In genomic region chr11:76495017-76495416, GRCh38 we compare ENCODE assay signal across 24 cellular contexts. TPM values are rescaled to one million over a fixed set of nuclear protein-coding genes. Genes with fewer than 3 reads are reported as not detected.
DNase-seq lines count a peak whose midpoint lies in the region; ATAC-seq and TF ChIP-seq lines count a peak whose summit lies in the region.
"Had no signal": no experiment of that assay in that cellular context is flagged by ENCODE, and none has a peak within 500 bp of the region (broad histone marks: within the 10 kb centered on the region; RNA-seq: fewer than 3 reads in every experiment).

No MANE protein-coding gene starts in this region.

- peak overlapping the region; percentile 32 for H3K27ac ChIP-seq in CD8-positive, alpha-beta T cell (ENCODE audit: low read depth, low read length)
- H3K27ac ChIP-seq: 22Rv1, C4-2B, RWPE1 had no signal

- no peak overlapping the region for H3K4me3 ChIP-seq in CD8-positive, alpha-beta T cell (ENCODE audit: low read depth, low read length)
- H3K4me3 ChIP-seq: GM23338 had no signal

- ATAC-seq in activated CD8-positive, alpha-beta memory T cell treated with anti-CD3 and anti-CD28 coated beads, Interleukin-2, amount 10 ng/mL, durations not matched to agents 7 days and 5 days, result no peak
- ATAC-seq in CD8-positive, alpha-beta T cell, result peak; percentile 54
- peak; percentile 92 for ATAC-seq in central memory CD8-positive, alpha-beta T cell (replicated peaks; ENCODE audit: extremely low read depth, poor library complexity, severe bottlenecking)
- ATAC-seq in natural killer cell treated with Interleukin-12 subunit alpha and Interleukin-12 subunit beta and Interleukin-15 and Interleukin-18, amount 100 ng/mL, for 72 hours, result peak in 1 of 2 donors; percentile 46
- no peak for ATAC-seq in HG03139 (IDR thresholded peaks at IDR 0.05; ENCODE audit: unreplicated experiment)
- no peak for ATAC-seq in sciatic nerve
- ATAC-seq: GM23338, Panc1 had no signal

- H3K4me1 Mint-ChIP-seq in activated CD8-positive, alpha-beta memory T cell treated with anti-CD3 and anti-CD28 coated beads, Interleukin-2, amount 10 ng/mL, durations not matched to agents 7 days and 5 days, result peaks cover 10% of the 10 kb centered on the region
- H3K4me1 Mint-ChIP-seq in CD8-positive, alpha-beta T cell (ENCODE audit: low read depth), result peaks cover 15% of the 10 kb centered on the region
- H3K4me1 Mint-ChIP-seq in central memory CD8-positive, alpha-beta T cell, result peaks cover 29% of the 10 kb centered on the region
- peaks cover 13 to 21% of the 10 kb centered on the region in 2 donors for H3K4me1 Mint-ChIP-seq in natural killer cell treated with Interleukin-12 subunit alpha and Interleukin-12 subunit beta and Interleukin-15 and Interleukin-18, amount 100 ng/mL, for 72 hours (ENCODE audit: low read depth in 2 of 2)
- H3K4me1 Mint-ChIP-seq: B cell, GM23338, H9 had no signal

- H3K36me3 ChIP-seq in CD8-positive, alpha-beta T cell (ENCODE audit: insufficient read depth, low read length), result peaks cover 5% of the 10 kb centered on the region

- intact Hi-C loops in CD8-positive, alpha-beta T cell (cut with DNase I, micrococcal nuclease), result loop anchor here in 1 of 2 experiments (5.0 kb wide), 1 partner anchor 37 kb away; no protein-coding TSS in a partner anchor
- intact Hi-C loops in sciatic nerve (cut with DNase I), result no loop called here

- H3K9me3 ChIP-seq in CD8-positive, alpha-beta T cell (ENCODE audit: low read length), result no peaks in the 10 kb centered on the region

- no peaks in the 10 kb centered on the region for H3K27me3 ChIP-seq in CD8-positive, alpha-beta T cell (ENCODE audit: insufficient read depth, low read length)

- H3K4me3 Mint-ChIP-seq in activated CD8-positive, alpha-beta memory T cell treated with anti-CD3 and anti-CD28 coated beads, Interleukin-2, amount 10 ng/mL, durations not matched to agents 7 days and 5 days, result no peak overlapping the region
- peak overlapping the region; percentile 29 for H3K4me3 Mint-ChIP-seq in CD8-positive, alpha-beta T cell
- H3K4me3 Mint-ChIP-seq in central memory CD8-positive, alpha-beta T cell, result peak overlapping the region; percentile 74
- peak overlapping the region; percentile 68 for H3K4me3 Mint-ChIP-seq in natural killer cell treated with Interleukin-12 subunit alpha and Interleukin-12 subunit beta and Interleukin-15 and Interleukin-18, amount 100 ng/mL, for 72 hours
- H3K4me3 Mint-ChIP-seq: B cell, GM23338, H9 had no signal

- H3K9me3 Mint-ChIP-seq in activated CD8-positive, alpha-beta memory T cell treated with anti-CD3 and anti-CD28 coated beads, Interleukin-2, amount 10 ng/mL, durations not matched to agents 7 days and 5 days (ENCODE audit: low read depth), result no peaks in the 10 kb centered on the region
- no peaks in the 10 kb centered on the region for H3K9me3 Mint-ChIP-seq in CD8-positive, alpha-beta T cell
- no peaks in the 10 kb centered on the region for H3K9me3 Mint-ChIP-seq in central memory CD8-positive, alpha-beta T cell
- H3K9me3 Mint-ChIP-seq in natural killer cell treated with Interleukin-12 subunit alpha and Interleukin-12 subunit beta and Interleukin-15 and Interleukin-18, amount 100 ng/mL, for 72 hours, result no peaks in the 10 kb centered on the region
- H3K9me3 Mint-ChIP-seq: GM23338 had no signal

- no peaks in the 10 kb centered on the region for H3K27me3 Mint-ChIP-seq in activated CD8-positive, alpha-beta memory T cell treated with anti-CD3 and anti-CD28 coated beads, Interleukin-2, amount 10 ng/mL, durations not matched to agents 7 days and 5 days
- H3K27me3 Mint-ChIP-seq in CD8-positive, alpha-beta T cell (ENCODE audit: low read depth), result no peaks in the 10 kb centered on the region
- H3K27me3 Mint-ChIP-seq in central memory CD8-positive, alpha-beta T cell, result no peaks in the 10 kb centered on the region
- H3K27me3 Mint-ChIP-seq in natural killer cell treated with Interleukin-12 subunit alpha and Interleukin-12 subunit beta and Interleukin-15 and Interleukin-18, amount 100 ng/mL, for 72 hours, result no peaks in the 10 kb centered on the region
- H3K27me3 Mint-ChIP-seq: B cell had no signal

- no peaks in the 10 kb centered on the region for H3K4me1 ChIP-seq in CD8-positive, alpha-beta T cell (ENCODE audit: insufficient read depth, low read length)

- no peak for DNase-seq in activated CD8-positive, alpha-beta memory T cell treated with anti-CD3 and anti-CD28 coated beads, Interleukin-2, amount 10 ng/mL, durations not matched to agents 7 days and 5 days
- no peak for DNase-seq in activated CD8-positive, alpha-beta memory T cell treated with anti-CD3 and anti-CD28 coated beads for 24 hours
- no peak for DNase-seq in CD8-positive, alpha-beta T cell
- DNase-seq in central memory CD8-positive, alpha-beta T cell (ENCODE audit: low spot score in 2 of 2), result no peak
- DNase-seq in natural killer cell treated with Interleukin-12 subunit alpha and Interleukin-12 subunit beta and Interleukin-15 and Interleukin-18, amount 100 ng/mL, for 72 hours (ENCODE audit: low spot score), result no peak
- DNase-seq in sciatic nerve (ENCODE audit: low spot score), result no peak
- DNase-seq in NOMO-1 treated with dmso at 0.1 percent for 144 hours (lab: John Stamatoyannopoulos, UW; ENCODE audit: unreplicated experiment), result no peak
- DNase-seq: H9, IMR-90, KG1, NCI-H1092, NCI-H1417 treated with DMSO at 0.1 percent for 48 hours, NCI-H1694 treated with DMSO at 0.1 percent for 48 hours, NCI-H2081, NCI-H2227 treated with DMSO at 0.1 percent for 48 hours, NCI-H526 treated with DMSO at 0.1 percent for 48 hours, SHP77 had no signal

- H3K36me3 Mint-ChIP-seq in activated CD8-positive, alpha-beta memory T cell treated with anti-CD3 and anti-CD28 coated beads, Interleukin-2, amount 10 ng/mL, durations not matched to agents 7 days and 5 days, result peaks cover 25% of the 10 kb centered on the region
- peaks cover 63% of the 10 kb centered on the region for H3K36me3 Mint-ChIP-seq in CD8-positive, alpha-beta T cell
- H3K36me3 Mint-ChIP-seq in central memory CD8-positive, alpha-beta T cell (ENCODE audit: insufficient read depth), result peaks cover 5% of the 10 kb centered on the region
- H3K36me3 Mint-ChIP-seq in natural killer cell treated with Interleukin-12 subunit alpha and Interleukin-12 subunit beta and Interleukin-15 and Interleukin-18, amount 100 ng/mL, for 72 hours, result no peaks in the 10 kb centered on the region

- CTCF ChIA-PET in activated CD8-positive, alpha-beta memory T cell treated with anti-CD3 and anti-CD28 coated beads, Interleukin-2, amount 10 ng/mL, durations not matched to agents 7 days and 5 days (lab: Charles Lee), result no interaction called here
- CTCF ChIA-PET in CD8-positive, alpha-beta T cell (lab: Charles Lee), result no interaction called here

- no peak for TF ChIP-seq CTCF in CD8-positive, alpha-beta T cell (IDR thresholded peaks at IDR 0.05)

- H3K27ac Mint-ChIP-seq in activated CD8-positive, alpha-beta memory T cell treated with anti-CD3 and anti-CD28 coated beads, Interleukin-2, amount 10 ng/mL, durations not matched to agents 7 days and 5 days, result peak overlapping the region; percentile 11
- peak overlapping the region; percentile 89 for H3K27ac Mint-ChIP-seq in CD8-positive, alpha-beta T cell
- H3K27ac Mint-ChIP-seq in central memory CD8-positive, alpha-beta T cell (ENCODE audit: low read depth), result peak overlapping the region; percentile 100
- H3K27ac Mint-ChIP-seq in natural killer cell treated with Interleukin-12 subunit alpha and Interleukin-12 subunit beta and Interleukin-15 and Interleukin-18, amount 100 ng/mL, for 72 hours, result peak overlapping the region; percentile 78 to 84
- H3K27ac Mint-ChIP-seq: B cell, GM23338 had no signal

- POLR2A ChIA-PET in CD8-positive, alpha-beta T cell (lab: Charles Lee), result no interaction called here

RNA-seq across cellular contexts. Expression of gene EMSY, which starts 50.2 kb away (rescaled TPM):
- 10 to 100 TPM; 34.9 to 42.0 TPM for total RNA-seq in activated CD8-positive, alpha-beta memory T cell treated with anti-CD3 and anti-CD28 coated beads, Interleukin-2, amount 10 ng/mL, durations not matched to agents 7 days and 5 days
- total RNA-seq in CD8-positive, alpha-beta T cell, result 10 to 100 TPM; 19.8 to 20.7 TPM
- 10 to 100 TPM; 31.1 to 45.7 TPM for total RNA-seq in natural killer cell treated with Interleukin-12 subunit alpha and Interleukin-12 subunit beta and Interleukin-15 and Interleukin-18, amount 100 ng/mL, for 72 hours
- total RNA-seq in sciatic nerve, result 35.2 TPM

Comparison
In these comparisons a context has a peak if more than half of its experiments do, and no peak if none do; other contexts are left out.
1. ATAC-seq: peak in CD8-positive, alpha-beta T cell (single experiment) and central memory CD8-positive, alpha-beta T cell (single experiment); none in activated CD8-positive, alpha-beta memory T cell treated with anti-CD3 and anti-CD28 coated beads, Interleukin-2, amount 10 ng/mL, durations not matched to agents 7 days and 5 days (single experiment), HG03139 (single experiment) and sciatic nerve (single experiment).
2. H3K27ac Mint-ChIP-seq: peak in every context shown above with its lines; median percentile 100 in central memory CD8-positive, alpha-beta T cell; 89 in CD8-positive, alpha-beta T cell; 81 in natural killer cell treated with Interleukin-12 subunit alpha and Interleukin-12 subunit beta and Interleukin-15 and Interleukin-18, amount 100 ng/mL, for 72 hours; 11 in activated CD8-positive, alpha-beta memory T cell treated with anti-CD3 and anti-CD28 coated beads, Interleukin-2, amount 10 ng/mL, durations not matched to agents 7 days and 5 days.